In the genomic region with DNA sequence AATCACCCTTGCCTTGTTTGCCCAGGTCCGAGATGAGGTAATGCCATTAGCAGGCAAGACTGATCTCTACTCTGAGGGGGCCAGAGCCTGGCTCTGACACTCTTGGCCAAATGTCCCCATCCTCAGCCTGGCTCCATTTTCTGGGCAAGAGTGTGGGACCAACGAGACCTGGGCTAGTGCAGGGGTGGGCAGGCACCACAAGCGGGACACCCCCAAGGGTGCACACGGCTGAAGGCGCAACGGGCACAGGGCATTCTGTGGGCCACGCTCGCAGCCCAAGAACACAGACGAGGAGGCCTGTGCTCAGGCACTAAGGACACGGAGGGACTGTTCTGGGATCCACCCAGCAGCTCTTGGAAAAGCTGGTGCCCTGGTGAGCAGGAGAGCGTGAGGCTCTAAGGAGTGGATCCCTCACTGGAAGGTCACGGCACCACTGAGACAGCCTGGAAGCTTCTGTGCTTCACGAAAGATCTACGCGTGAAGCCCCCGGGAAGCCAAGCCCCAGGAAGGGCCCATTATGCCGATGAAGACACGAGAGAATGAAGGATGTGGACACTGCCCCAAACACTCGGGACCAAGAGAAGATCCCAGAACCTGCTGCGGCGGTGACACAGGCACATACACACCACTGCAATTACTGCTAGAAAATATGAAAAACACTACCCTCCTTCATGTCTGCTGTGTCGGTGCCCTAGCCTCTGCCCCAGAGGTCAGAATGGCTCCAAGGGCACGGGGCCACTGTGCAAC, we compare ENCODE assay signal across 16 cellular contexts.
DNase-seq lines count a peak whose midpoint lies in the region; ATAC-seq and TF ChIP-seq lines count a peak whose summit lies in the region.
"Had no signal": no experiment of that assay in that cellular context is flagged by ENCODE, and none has a peak within 500 bp of the region (broad histone marks: within the 10 kb centered on the region; RNA-seq: fewer than 3 reads in every experiment).

No MANE protein-coding gene starts in this region.

- H3K9me3 ChIP-seq in stomach: peaks cover 0 to 4% (median under 1%) of the 10 kb centered on the region in 4 donors
- peaks cover 0 to 11% (median 8%) of the 10 kb centered on the region in 8 donors for H3K9me3 ChIP-seq in spleen

- no peaks in the 10 kb centered on the region for H3K27me3 Mint-ChIP-seq in T-helper 1 cell treated with Interleukin-12 subunit alpha and Interleukin-12 subunit beta and Interleukin-4 antibody, amounts not matched to agents 30 μg/mL and 1 μg/mL, for 36 hours (ENCODE audit: low read depth)
- no peaks in the 10 kb centered on the region for H3K27me3 Mint-ChIP-seq in T-cell

- no peak overlapping the region for H3K4me3 ChIP-seq in stomach
- H3K4me3 ChIP-seq in spleen: no peak overlapping the region
- H3K4me3 ChIP-seq: GM23248 had no signal

- H3K27me3 ChIP-seq in stomach (no peaks in the 10 kb centered on the region), spleen (replicated peaks in 1 of 7) (peaks cover 0 to 35% (median 0%) of the 10 kb centered on the region in 7 donors)

- DNase-seq in T-helper 1 cell: no peak
- DNase-seq in T-cell: no peak
- DNase-seq in left lobe of liver (ENCODE audit: low spot score): peak; percentile 38
- DNase-seq in stomach: peak; percentile 22
- no peak for DNase-seq in spleen
- DNase-seq: activated CD4-positive, alpha-beta T cell treated with anti-CD3 and anti-CD28 coated beads, Interleukin-2, amount 50 U/mL, for 48 hours; EL; GM23248; NCI-H1694; Right ventricle myocardium superior had no signal

- CTCF ChIA-PET in T-cell (lab: Charles Lee): no interaction called here

- H3K36me3 Mint-ChIP-seq in T-helper 1 cell treated with Interleukin-12 subunit alpha and Interleukin-12 subunit beta and Interleukin-4 antibody, amounts not matched to agents 30 μg/mL and 1 μg/mL, for 36 hours (ENCODE audit: low read depth): peaks cover 22% of the 10 kb centered on the region
- peaks cover 15% of the 10 kb centered on the region for H3K36me3 Mint-ChIP-seq in T-cell

- TF ChIP-seq CTCF in stomach (IDR thresholded peaks at IDR 0.05) (no peak), spleen (IDR thresholded peaks at IDR 0.05 in 8 of 11, conservative IDR thresholded peaks at IDR 0.05 in 3 of 11) (no peak)

- H3K4me1 ChIP-seq in stomach (peaks cover 51 to 92% (median 71%) of the 10 kb centered on the region in 4 donors), spleen (peaks cover 60 to 99% (median 83%) of the 10 kb centered on the region in 6 donors)

- H3K4me3 Mint-ChIP-seq in T-helper 1 cell treated with Interleukin-12 subunit alpha and Interleukin-12 subunit beta and Interleukin-4 antibody, amounts not matched to agents 30 μg/mL and 1 μg/mL, for 36 hours: no peak overlapping the region
- H3K4me3 Mint-ChIP-seq in T-cell: peak overlapping the region in 1 of 3 donors; percentile 30

- intact Hi-C loops in stomach (cut with DNase I; ENCODE audit: low total_unique reads) (no loop called here), spleen (cut with DNase I; ENCODE audit: low total_unique reads) (no loop called here)

- POLR2A ChIA-PET in T-cell (lab: Charles Lee): no interaction called here

- TF ChIP-seq POLR2A in stomach (IDR thresholded peaks at IDR 0.05) (no peak), spleen (IDR thresholded peaks at IDR 0.05) (no peak)

- H3K27ac ChIP-seq in stomach: peak overlapping the region in 1 of 5 donors; percentile 83
- no peak overlapping the region for H3K27ac ChIP-seq in spleen
- H3K27ac ChIP-seq: 22Rv1, epithelial cell of prostate, GM23248, parathyroid adenoma had no signal

- peak overlapping the region; percentile 2 for H3K27ac Mint-ChIP-seq in T-helper 1 cell treated with Interleukin-12 subunit alpha and Interleukin-12 subunit beta and Interleukin-4 antibody, amounts not matched to agents 30 μg/mL and 1 μg/mL, for 36 hours
- H3K27ac Mint-ChIP-seq in T-cell: peak overlapping the region; percentile 44 to 70

- peaks cover 4% of the 10 kb centered on the region for H3K9me3 Mint-ChIP-seq in T-helper 1 cell treated with Interleukin-12 subunit alpha and Interleukin-12 subunit beta and Interleukin-4 antibody, amounts not matched to agents 30 μg/mL and 1 μg/mL, for 36 hours
- peaks cover 4 to 7% (median 5%) of the 10 kb centered on the region in 3 donors for H3K9me3 Mint-ChIP-seq in T-cell

- WGBS in stomach, 5 donors: 91 to 96% (median 96%) methylated on average over 23 of the region's 23 CpGs
- 94 to 97% (median 96%) methylated on average over 22 to 23 of the region's 23 CpGs for WGBS in spleen, 5 donors

- H3K36me3 ChIP-seq in stomach (no peaks in the 10 kb centered on the region), spleen (peaks cover 0 to 3% (median 0%) of the 10 kb centered on the region in 6 donors)

- TF ChIP-seq EP300 in stomach (IDR thresholded peaks at IDR 0.05): no peak

- peaks cover 74% of the 10 kb centered on the region for H3K4me1 Mint-ChIP-seq in T-helper 1 cell treated with Interleukin-12 subunit alpha and Interleukin-12 subunit beta and Interleukin-4 antibody, amounts not matched to agents 30 μg/mL and 1 μg/mL, for 36 hours (ENCODE audit: low read depth)
- peaks cover 90 to 95% (median 94%) of the 10 kb centered on the region in 3 donors for H3K4me1 Mint-ChIP-seq in T-cell

- ATAC-seq in T-cell (replicated peaks in 1 of 4) (no peak), left lobe of liver (no peak), HG03135 (IDR thresholded peaks at IDR 0.05; ENCODE audit: unreplicated experiment) (no peak), GM19035 (IDR thresholded peaks at IDR 0.05; ENCODE audit: unreplicated experiment) (no peak)

Comparison
In these comparisons a context has a peak if more than half of its experiments do, and no peak if none do; other contexts are left out.
1. DNase-seq: peak in left lobe of liver (single experiment) and stomach (single experiment); none in T-helper 1 cell (0 of 5), T-cell (0 of 34) and spleen (single experiment).